17 cellular contexts compared by ENCODE assay signal in genomic region chr13:30191491-30192100, GRCh38.
DNase-seq lines count a peak whose midpoint lies in the region; ATAC-seq, FAIRE-seq and TF ChIP-seq lines count a peak whose summit lies in the region.
"Had no signal": no experiment of that assay in that cellular context is flagged by ENCODE, and none has a peak within 500 bp of the region (broad histone marks: within the 10 kb centered on the region; RNA-seq: fewer than 3 reads in every experiment).

No MANE protein-coding gene starts in this region.

- no peak overlapping the region for H3K27ac Mint-ChIP-seq in effector memory CD8-positive, alpha-beta T cell
- H3K27ac Mint-ChIP-seq: T-helper 17 cell had no signal

- no peak overlapping the region for H3K4me3 Mint-ChIP-seq in effector memory CD8-positive, alpha-beta T cell
- H3K4me3 Mint-ChIP-seq: T-helper 17 cell had no signal

- WGBS in K562 (ENCODE audit: insufficient coverage, low coverage, missing lambda C conversion rate) = 52% methylated on average over 4 of the region's 5 CpGs

- no peaks in the 10 kb centered on the region for H3K27me3 Mint-ChIP-seq in effector memory CD8-positive, alpha-beta T cell
- H3K27me3 Mint-ChIP-seq: T-helper 17 cell had no signal

- TF ChIP-seq RAD21 in K562 (CRISPR knock-in tag; conservative IDR thresholded peaks at IDR 0.05 in 1 of 2, IDR thresholded peaks at IDR 0.05 in 1 of 2) = no peak

- H3K27me3 ChIP-seq in MG63 (no peaks in the 10 kb centered on the region), K562 (ENCODE audit: control insufficient read depth in 2 of 2, insufficient read depth in 2 of 2, low read length in 2 of 2) (no peaks in the 10 kb centered on the region)
- H3K27me3 ChIP-seq: BE2C, gastroesophageal sphincter, upper lobe of left lung had no signal

- peaks cover 4% of the 10 kb centered on the region; the same call in 1 of the 2 replicates for H3K36me3 ChIP-seq in MG63
- H3K36me3 ChIP-seq in K562 (ENCODE audit: control insufficient read depth, insufficient read depth, low read length) = no peaks in the 10 kb centered on the region
- H3K36me3 ChIP-seq in mucosa of descending colon (ENCODE audit: low read depth) = no peaks in the 10 kb centered on the region
- H3K36me3 ChIP-seq: BE2C, upper lobe of left lung had no signal

- no peak overlapping the region for H2AFZ ChIP-seq in K562 (ENCODE audit: low read depth, low read length)

- H3K4me1 ChIP-seq in K562 (replicated peaks in 1 of 2; ENCODE audit: control insufficient read depth in 2 of 2, insufficient read depth in 2 of 2, low read length in 2 of 2) = no peaks in the 10 kb centered on the region
- H3K4me1 ChIP-seq in mucosa of descending colon (ENCODE audit: low read depth) = no peaks in the 10 kb centered on the region
- H3K4me1 ChIP-seq: gastroesophageal sphincter, upper lobe of left lung had no signal

- TF ChIP-seq POLR2A in K562 (conservative IDR thresholded peaks at IDR 0.05) = no peak

- H3K9me3 Mint-ChIP-seq in effector memory CD8-positive, alpha-beta T cell = no peaks in the 10 kb centered on the region

- H3K4me2 ChIP-seq in K562 (ENCODE audit: insufficient read depth, low read length) = no peak overlapping the region
- H3K4me2 ChIP-seq: smooth muscle cell had no signal

- no peaks in the 10 kb centered on the region for H3K9me1 ChIP-seq in K562 (ENCODE audit: control insufficient read depth, insufficient read depth, low read length)

- peak; percentile 56 for DNase-seq in EL
- DNase-seq in MG63 = peak; percentile 44
- DNase-seq in K562 (ENCODE audit: extremely low read depth in 1 of 4, low spot score in 3 of 4) = no peak
- peak in 1 of 3 donors; percentile 5 for DNase-seq in mucosa of descending colon
- DNase-seq in urothelium cell line (ENCODE audit: low spot score) = no peak
- DNase-seq in NCI-H2107 (lab: John Stamatoyannopoulos, UW) = no peak
- no peak for DNase-seq in effector memory CD8-positive, alpha-beta T cell
- no peak for DNase-seq in dedifferentiated amniotic fluid mesenchymal stem cell (ENCODE audit: extremely low spot score)
- DNase-seq: activated naive CD4-positive, alpha-beta T cell; BE2C; effector CD8-positive, alpha-beta T cell; NCI-H187; stimulated activated naive CD4-positive, alpha-beta T cell; T-helper 17 cell; upper lobe of left lung had no signal

- POLR2A ChIA-PET in K562 (lab: Yijun Ruan, JAX) = no interaction called here

- intact Hi-C loops in K562 (cut with micrococcal nuclease) (no loop called here), mucosa of descending colon (cut with DNase I, micrococcal nuclease) (no loop called here)

- TF ChIP-seq CTCF in K562 (IDR thresholded peaks at IDR 0.05 in 2 of 3, conservative IDR thresholded peaks at IDR 0.05 in 1 of 3; ENCODE audit: insufficient read depth in 2 of 3, low read depth in 1 of 3, low read length in 3 of 3) (no peak), mucosa of descending colon (IDR thresholded peaks at IDR 0.05) (no peak)

- TF ChIP-seq EP300 in K562 (IDR thresholded peaks at IDR 0.05; ENCODE audit: low read length) = no peak

- no peak overlapping the region for H3K27ac ChIP-seq in K562 (ENCODE audit: extremely low read depth, low read depth, low read length)
- H3K27ac ChIP-seq: gastroesophageal sphincter, upper lobe of left lung had no signal

- peaks cover 0 to 3% of the 10 kb centered on the region in 2 donors for H3K4me1 Mint-ChIP-seq in effector memory CD8-positive, alpha-beta T cell (ENCODE audit: low read depth in 2 of 2)

- in situ Hi-C loops in K562 (cut with MboI) = no loop called here

- no peaks in the 10 kb centered on the region for H3K79me2 ChIP-seq in K562 (ENCODE audit: control insufficient read depth, insufficient read depth, low read length)

- ATAC-seq in K562 (no peak), mucosa of descending colon (peak; percentile 58)
- ATAC-seq in effector memory CD8-positive, alpha-beta T cell (replicated peaks) = no peak
- ATAC-seq: gastroesophageal sphincter, T-helper 17 cell had no signal

- no peaks in the 10 kb centered on the region for H4K20me1 ChIP-seq in K562 (replicated peaks; ENCODE audit: control insufficient read depth, insufficient read depth, low read length)

- H3K4me3 ChIP-seq in MG63 (no peak overlapping the region), K562 (no peak overlapping the region), mucosa of descending colon (no peak overlapping the region)
- H3K4me3 ChIP-seq: gastroesophageal sphincter, smooth muscle cell, upper lobe of left lung had no signal

- H3K9ac ChIP-seq in K562 (ENCODE audit: insufficient read depth in 1 of 2, low read depth in 2 of 2, low read length in 2 of 2) = no peak overlapping the region

- no peaks in the 10 kb centered on the region for H3K9me3 ChIP-seq in MG63
- no peaks in the 10 kb centered on the region for H3K9me3 ChIP-seq in K562 (replicated peaks; ENCODE audit: control insufficient read depth, insufficient read depth, low read depth, low read length)
- no peaks in the 10 kb centered on the region for H3K9me3 ChIP-seq in mucosa of descending colon
- H3K9me3 ChIP-seq: BE2C, gastroesophageal sphincter, upper lobe of left lung had no signal

- H3K36me3 Mint-ChIP-seq in effector memory CD8-positive, alpha-beta T cell (ENCODE audit: insufficient read depth) = peaks cover 2% of the 10 kb centered on the region

- CTCF ChIA-PET in K562 (lab: Yijun Ruan, JAX; ENCODE audit: low intra/inter-chr PET ratio) = no interaction called here

- no TSS peak for BruUV-seq in K562 (replicated peaks; lab: Mats Ljungman, UMichigan)

- no peak for FAIRE-seq in K562 (lab: Jason Lieb, UNC)
- no peak for FAIRE-seq in urothelium cell line (lab: Jason Lieb, UNC)

TF ChIP-seq in K562, 482 proteins besides CTCF, POLR2A, EP300 and RAD21:
- TF ChIP-seq ZNF778 (CRISPR knock-in tag; IDR thresholded peaks at IDR 0.05) (no peak), TFE3 (CRISPR knock-in tag; IDR thresholded peaks at IDR 0.05) (peak; percentile 39; the same call in 1 of the 2 replicates), DLX4 (CRISPR knock-in tag; IDR thresholded peaks at IDR 0.05) (no peak), FOXK1 (CRISPR knock-in tag; IDR thresholded peaks at IDR 0.05; ENCODE audit: borderline replicate concordance) (no peak), ZBTB5 (IDR thresholded peaks at IDR 0.05) (no peak), CREB3 (tag; conservative IDR thresholded peaks at IDR 0.05; ENCODE audit: low read depth) (no peak), KDM4B (IDR thresholded peaks at IDR 0.05; ENCODE audit: borderline replicate concordance in 2 of 2, low read depth in 1 of 2) (no peak)
TF ChIP-seq in K562: peak in this region for 1.

Comparison
In these comparisons a context has a peak if more than half of its experiments do, and no peak if none do; other contexts are left out.
1. DNase-seq: peak in EL (single experiment) and MG63 (single experiment); none in K562 (0 of 4), urothelium cell line (single experiment), NCI-H2107 (single experiment), effector memory CD8-positive, alpha-beta T cell (0 of 3) and dedifferentiated amniotic fluid mesenchymal stem cell (single experiment).